ENCODE assay signal across 8 cellular contexts in the genomic region with DNA sequence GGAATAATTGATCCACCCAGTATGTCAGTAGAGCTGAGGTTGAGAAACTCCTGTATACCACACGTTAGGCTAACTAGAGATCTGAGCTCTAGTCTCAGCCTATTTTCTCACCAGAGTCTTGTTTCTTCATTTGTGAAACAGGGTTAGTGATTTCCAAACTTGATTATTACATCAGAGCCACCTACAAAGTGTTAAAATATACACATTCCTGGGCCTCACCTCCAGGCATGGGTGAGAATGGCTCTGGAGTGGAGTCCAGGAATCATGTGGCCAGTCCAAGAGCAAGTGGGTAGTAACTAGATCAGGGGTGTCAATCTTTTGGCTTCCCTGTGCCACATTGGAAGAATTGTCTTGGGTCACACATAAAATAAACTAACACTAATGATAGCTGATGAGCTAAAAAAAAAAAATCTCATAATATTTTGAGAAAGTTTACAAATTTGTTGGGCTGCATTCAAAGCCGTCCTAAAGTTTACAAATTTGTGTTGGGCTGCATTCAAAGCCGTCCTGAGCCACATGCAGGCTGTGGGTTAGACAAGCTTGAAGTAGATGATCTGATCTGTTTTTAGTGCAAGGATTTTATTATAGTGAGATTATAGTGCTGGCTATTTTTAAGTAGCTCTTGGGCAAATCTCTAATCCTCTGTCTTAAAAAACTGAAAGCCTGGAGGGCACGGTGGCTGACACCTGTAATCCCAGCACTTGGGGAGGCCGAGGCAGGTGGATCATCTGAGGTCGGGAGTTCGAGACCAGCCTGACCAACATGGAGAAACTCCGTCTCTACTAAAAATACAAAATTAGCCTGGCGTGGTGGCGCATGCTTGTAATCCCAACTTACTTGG. TPM values are rescaled to one million over a fixed set of nuclear protein-coding genes. Genes with fewer than 3 reads are reported as not detected.
DNase-seq lines count a peak whose midpoint lies in the region; ATAC-seq and TF ChIP-seq lines count a peak whose summit lies in the region.
"Had no signal": no experiment of that assay in that cellular context is flagged by ENCODE, and none has a peak within 500 bp of the region (broad histone marks: within the 10 kb centered on the region; RNA-seq: fewer than 3 reads in every experiment).

No MANE protein-coding gene starts in this region.

- H3K27me3 Mint-ChIP-seq in Calu3 (ENCODE audit: unreplicated experiment) (no peaks in the 10 kb centered on the region), MCF 10A (ENCODE audit: insufficient read depth, unreplicated experiment) (no peaks in the 10 kb centered on the region)

- no peak for ATAC-seq in GM19395 (IDR thresholded peaks at IDR 0.05; ENCODE audit: unreplicated experiment)

- no CpG with 5 or more reads among the region's 10 CpGs for WGBS in trophoblast cell (ENCODE audit: extremely low coverage, insufficient coverage, insufficient read length)

- H3K4me1 Mint-ChIP-seq in Calu3 (ENCODE audit: low read depth, unreplicated experiment) = peaks cover 8% of the 10 kb centered on the region
- H3K4me1 Mint-ChIP-seq in MCF 10A (ENCODE audit: insufficient read depth, unreplicated experiment) = peaks cover 22% of the 10 kb centered on the region

- no peak overlapping the region for H2BK120ac ChIP-seq in trophoblast cell (ENCODE audit: insufficient read depth, low read length, poor library complexity)

- peak overlapping the region; percentile 95 for H3K4me2 ChIP-seq in MM.1S (ENCODE audit: low read depth, low read length)
- no peak overlapping the region for H3K4me2 ChIP-seq in trophoblast cell (ENCODE audit: low read length)

- no peak overlapping the region for H4K8ac ChIP-seq in trophoblast cell (ENCODE audit: low read depth, low read length)

- H2AK5ac ChIP-seq in trophoblast cell (ENCODE audit: low read length) = no peak overlapping the region

- no peak overlapping the region for H3K18ac ChIP-seq in trophoblast cell (ENCODE audit: low read length)

- BruUV-seq in Calu3 (replicated peaks; lab: Mats Ljungman, UMichigan) = no TSS peak
- no TSS peak for BruUV-seq in MCF 10A (replicated peaks; lab: Mats Ljungman, UMichigan)

- peaks cover 15% of the 10 kb centered on the region for H3F3A ChIP-seq in MM.1S (ENCODE audit: insufficient read depth, low read length)

- H3K9me2 ChIP-seq in MM.1S (replicated peaks; ENCODE audit: insufficient read depth, low read length) = no peaks in the 10 kb centered on the region

- H3K79me2 ChIP-seq in MM.1S (ENCODE audit: low read length) = peaks cover 53% of the 10 kb centered on the region
- H3K79me2 ChIP-seq in trophoblast cell (ENCODE audit: control insufficient read depth, insufficient read depth, low read length, poor library complexity) = peaks cover 13% of the 10 kb centered on the region

- H3K79me1 ChIP-seq in trophoblast cell (ENCODE audit: low read length) = peaks cover 18% of the 10 kb centered on the region

- no peak overlapping the region for H4K91ac ChIP-seq in trophoblast cell (ENCODE audit: low read depth, low read length)

- H3K4ac ChIP-seq in trophoblast cell (ENCODE audit: low read depth, low read length) = peak overlapping the region; percentile 72

- intact Hi-C loops in Calu3 (cut with micrococcal nuclease; ENCODE audit: unreplicated experiment) = no loop called here
- intact Hi-C loops in MCF 10A (cut with micrococcal nuclease) = no loop called here

- POLR2A ChIA-PET in MCF 10A (lab: Yijun Ruan, JAX) = interaction anchor here (0.8 to 8.3 kb wide), 23 partner anchors 8 to 175 kb away, joined by 3 to 171 read pairs (median 8); a partner anchor contains a TSS

- H3K9ac ChIP-seq in MM.1S (ENCODE audit: low read length) (no peak overlapping the region), trophoblast cell (ENCODE audit: low read length) (no peak overlapping the region)

- H3K9me3 ChIP-seq in MM.1S (replicated peaks; ENCODE audit: insufficient read depth, low read length) (no peaks in the 10 kb centered on the region), trophoblast cell (ENCODE audit: insufficient read depth, low read depth, low read length) (no peaks in the 10 kb centered on the region)

- H3K36me3 Mint-ChIP-seq in Calu3 (ENCODE audit: insufficient read depth, unreplicated experiment) = peaks cover 84% of the 10 kb centered on the region
- H3K36me3 Mint-ChIP-seq in MCF 10A (ENCODE audit: insufficient read depth, unreplicated experiment) = peaks cover 88% of the 10 kb centered on the region

- H3K4me3 ChIP-seq in MM.1S (ENCODE audit: low read length) (peak overlapping the region; percentile 16; the same call in 1 of the 2 replicates), trophoblast cell (ENCODE audit: low read depth, low read length) (no peak overlapping the region)

- H3K27ac Mint-ChIP-seq in Calu3 (ENCODE audit: unreplicated experiment) (peak overlapping the region; percentile 44), MCF 10A (ENCODE audit: low read depth, unreplicated experiment) (peak overlapping the region; percentile 97)

- H2AFZ ChIP-seq in MM.1S (ENCODE audit: low read length) (no peak overlapping the region), trophoblast cell (ENCODE audit: insufficient read depth, low read length, poor library complexity) (no peak overlapping the region)

- peaks cover 31% of the 10 kb centered on the region; the same call in 1 of the 2 replicates for H4K20me1 ChIP-seq in MM.1S (ENCODE audit: insufficient read depth, low read length)

- no peak overlapping the region for H2BK5ac ChIP-seq in trophoblast cell (ENCODE audit: low read depth, low read length, poor library complexity)

- no peak overlapping the region for H2BK12ac ChIP-seq in trophoblast cell (ENCODE audit: low read length)

- H3K9me3 Mint-ChIP-seq in Calu3 (ENCODE audit: low read depth, unreplicated experiment) = no peaks in the 10 kb centered on the region
- H3K9me3 Mint-ChIP-seq in MCF 10A (ENCODE audit: unreplicated experiment) = no peaks in the 10 kb centered on the region

- H3K14ac ChIP-seq in trophoblast cell (ENCODE audit: low read length) = no peak overlapping the region

- no peak overlapping the region for H4K12ac ChIP-seq in trophoblast cell (ENCODE audit: low read depth, low read length)

- peaks cover 29% of the 10 kb centered on the region for H3K4me1 ChIP-seq in MM.1S (ENCODE audit: low read length)
- peaks cover 0 to 3% of the 10 kb centered on the region in 2 experiments for H3K4me1 ChIP-seq in trophoblast cell (ENCODE audit: control insufficient read depth in 1 of 2, insufficient read depth in 2 of 2, low read length in 2 of 2)

- H3K4me3 Mint-ChIP-seq in Calu3 (ENCODE audit: low read depth, unreplicated experiment) (peak overlapping the region; percentile 91), MCF 10A (ENCODE audit: unreplicated experiment) (peak overlapping the region; percentile 92)

- no peak overlapping the region for H3K23ac ChIP-seq in trophoblast cell (ENCODE audit: low read length)

- CTCF ChIA-PET in Calu3 (lab: Charles Lee) = interaction anchor here (0.6 kb wide), 2 partner anchors 52 to 376 kb away, joined by 3 to 6 read pairs; no protein-coding TSS in a partner anchor
- CTCF ChIA-PET in MCF 10A (lab: Yijun Ruan, JAX) = interaction anchor here (0.6 to 6.2 kb wide), 12 partner anchors 10 to 144 kb away, joined by 3 to 43 read pairs (median 4); a partner anchor contains a TSS

- DNase-seq in Calu3 = no peak
- no peak for DNase-seq in MM.1S
- peak; percentile 79 for DNase-seq in MCF 10A (ENCODE audit: unreplicated experiment)
- no peak for DNase-seq in trophoblast cell
- DNase-seq in DMS 273 treated with DMSO at 0.1 percent for 48 hours (lab: John Stamatoyannopoulos, UW) = no peak
- DNase-seq in stimulated activated naive CD4-positive, alpha-beta T cell (lab: John Stamatoyannopoulos, UW) = no peak
- DNase-seq: NCI-H510A had no signal

- H3K36me3 ChIP-seq in MM.1S (replicated peaks; ENCODE audit: insufficient read depth, low read length) (peaks cover 15% of the 10 kb centered on the region), trophoblast cell (ENCODE audit: control insufficient read depth in 1 of 2, insufficient read depth in 2 of 2, low read length in 2 of 2) (peaks cover 15 to 25% of the 10 kb centered on the region in 2 experiments)

- TF ChIP-seq CTCF in Calu3 (IDR thresholded peaks at IDR 0.05; ENCODE audit: unreplicated experiment) = no peak
- no peak for TF ChIP-seq CTCF in MM.1S (IDR thresholded peaks at IDR 0.05; ENCODE audit: low read length)
- no peak for TF ChIP-seq CTCF in MCF 10A (IDR thresholded peaks at IDR 0.05; ENCODE audit: unreplicated experiment)

- no peak overlapping the region for H3K27ac ChIP-seq in MM.1S (ENCODE audit: low read length)
- no peak overlapping the region for H3K27ac ChIP-seq in trophoblast cell (ENCODE audit: low read depth, low read length)

- H3K27me3 ChIP-seq in MM.1S (replicated peaks; ENCODE audit: insufficient read depth, low read length) (no peaks in the 10 kb centered on the region), trophoblast cell (ENCODE audit: insufficient read depth, low read length) (no peaks in the 10 kb centered on the region)

RNA-seq across cellular contexts. Expression of a gene that starts 20.4 kb away (rescaled TPM):
- not detected in 2 replicates for total RNA-seq in Calu3 (2022)
- not detected in 2 replicates for total RNA-seq in MCF 10A (2022)
- 0.23 and 0.50 TPM in 2 replicates for polyA plus RNA-seq in trophoblast cell (2013)

RNA-seq across cellular contexts. Expression of a gene that starts 22.7 kb away (rescaled TPM):
- total RNA-seq in Calu3 (2022) (not detected in 2 replicates), MCF 10A (2022) (not detected in 2 replicates)
- 5.7 and 6.8 TPM in 2 replicates for polyA plus RNA-seq in trophoblast cell (2013)

RNA-seq across cellular contexts. Expression of a gene that starts 25.4 kb away (rescaled TPM):
- total RNA-seq in Calu3 (2022) = 10.5 and 11.6 TPM in 2 replicates
- 5.0 and 7.7 TPM in 2 replicates for total RNA-seq in MCF 10A (2022)
- 19.9 and 21.5 TPM in 2 replicates for polyA plus RNA-seq in trophoblast cell (2013)

RNA-seq across cellular contexts. Expression of a gene that starts 59.0 kb away (rescaled TPM):
- 47.7 and 47.9 TPM in 2 replicates for total RNA-seq in Calu3 (2022)
- 17.5 and 33.4 TPM in 2 replicates for total RNA-seq in MCF 10A (2022)
- 11.1 and 11.6 TPM in 2 replicates for polyA plus RNA-seq in trophoblast cell (2013)
